ENCODE assay signal across 1 cellular context in genomic region chr7:149422065-149422913, GRCh38.
TF ChIP-seq lines count a peak whose summit lies in the region.

No MANE protein-coding gene starts in this region.

TF ChIP-seq in HepG2, 621 proteins besides CTCF, POLR2A, EP300 and RAD21 (continued from another document and continues in another):
- TF ChIP-seq ZBTB26 (CRISPR knock-in tag; IDR thresholded peaks at IDR 0.05; ENCODE audit: borderline replicate concordance) (no peak), ZFP91 (CRISPR knock-in tag; IDR thresholded peaks at IDR 0.05; ENCODE audit: borderline replicate concordance) (peak; percentile 51; the same call in 1 of the 2 replicates), YEATS4 (CRISPR knock-in tag; IDR thresholded peaks at IDR 0.05; ENCODE audit: borderline replicate concordance) (peak; percentile 35; the same call in 1 of the 2 replicates), ZNF703 (CRISPR knock-in tag; IDR thresholded peaks at IDR 0.05; ENCODE audit: borderline replicate concordance) (no peak), MAFF (IDR thresholded peaks at IDR 0.05; ENCODE audit: low read depth, low read length) (peak; percentile 63), ZBTB44 (CRISPR knock-in tag; IDR thresholded peaks at IDR 0.05) (no peak), MIER3 (CRISPR knock-in tag; IDR thresholded peaks at IDR 0.05; ENCODE audit: borderline replicate concordance) (no peak), HINFP (CRISPR knock-in tag; IDR thresholded peaks at IDR 0.05; ENCODE audit: low read depth) (no peak), MYPOP (CRISPR knock-in tag; IDR thresholded peaks at IDR 0.05) (no peak), GTF2F1 (IDR thresholded peaks at IDR 0.05; ENCODE audit: low read length) (no peak), PAF1 (CRISPR knock-in tag; IDR thresholded peaks at IDR 0.05) (no peak), ZNF510 (CRISPR knock-in tag; IDR thresholded peaks at IDR 0.05; ENCODE audit: low read depth) (no peak), MTERF4 (CRISPR knock-in tag; IDR thresholded peaks at IDR 0.05) (no peak), BCLAF1 (IDR thresholded peaks at IDR 0.05) (no peak), SMARCC2 (IDR thresholded peaks at IDR 0.05) (no peak), ZNF143 (CRISPR knock-in tag; IDR thresholded peaks at IDR 0.05) (no peak), DR1 (CRISPR knock-in tag; IDR thresholded peaks at IDR 0.05) (no peak), RCOR2 (CRISPR knock-in tag; IDR thresholded peaks at IDR 0.05) (no peak), ESRRA (CRISPR knock-in tag; IDR thresholded peaks at IDR 0.05; ENCODE audit: low read depth) (no peak), GMEB1 (CRISPR knock-in tag; IDR thresholded peaks at IDR 0.05; ENCODE audit: borderline replicate concordance) (no peak; the same call in 1 of the 2 replicates), FOXO1 (CRISPR knock-in tag; IDR thresholded peaks at IDR 0.05) (no peak), KDM2A (CRISPR knock-in tag; IDR thresholded peaks at IDR 0.05; ENCODE audit: borderline replicate concordance, low read depth) (0 out of 2 replicates have a peak, but pooled peaks have one; percentile 20), FIP1L1 (IDR thresholded peaks at IDR 0.05; ENCODE audit: borderline replicate concordance, insufficient read depth, low read depth, low read length) (no peak), SOX13 (IDR thresholded peaks at IDR 0.05) (no peak), SOX13 (CRISPR knock-in tag; conservative IDR thresholded peaks at IDR 0.05 in 1 of 2, IDR thresholded peaks at IDR 0.05 in 1 of 2) (0 out of 4 replicates have a peak, but pooled peaks of 1 of the 2 experiments have one; percentile 14), ZGPAT (CRISPR knock-in tag; IDR thresholded peaks at IDR 0.05) (peak; percentile 51; the same call in 1 of the 2 replicates), ARID5B (CRISPR knock-in tag; IDR thresholded peaks at IDR 0.05) (0 out of 2 replicates have a peak, but pooled peaks have one; percentile 9), SP140L (CRISPR knock-in tag; IDR thresholded peaks at IDR 0.05; ENCODE audit: borderline replicate concordance) (no peak), E2F1 (CRISPR knock-in tag; IDR thresholded peaks at IDR 0.05) (no peak), ELK4 (CRISPR knock-in tag; IDR thresholded peaks at IDR 0.05; ENCODE audit: borderline replicate concordance) (no peak), CHD2 (IDR thresholded peaks at IDR 0.05; ENCODE audit: low read depth, low read length) (no peak), CCDC6 (CRISPR knock-in tag; IDR thresholded peaks at IDR 0.05) (0 out of 2 replicates have a peak, but pooled peaks have one; percentile 26), U2AF2 (IDR thresholded peaks at IDR 0.05; ENCODE audit: low read depth, low read length) (no peak), ZNF75D (CRISPR knock-in tag; IDR thresholded peaks at IDR 0.05; ENCODE audit: borderline replicate concordance) (no peak)
